In genomic region chr11:46618789-46619188, GRCh38 we compare ENCODE assay signal across 9 cellular contexts. TPM values are rescaled to one million over a fixed set of nuclear protein-coding genes. Genes with fewer than 3 reads are reported as not detected.
A peak's percentile ranks its signal among the peaks of the same experiment; 100 is the strongest.
DNase-seq lines count a peak whose midpoint lies in the region; ATAC-seq and TF ChIP-seq lines count a peak whose summit lies in the region.
"Had no signal": no experiment of that assay in that cellular context is flagged by ENCODE, and none has a peak within 500 bp of the region (broad histone marks: within the 10 kb centered on the region; RNA-seq: fewer than 3 reads in every experiment).

No MANE protein-coding gene starts in this region.

- H3K9ac ChIP-seq in adipocyte (ENCODE audit: low read length): peak overlapping the region; percentile 99
- H3K9ac ChIP-seq in mesendoderm (ENCODE audit: low read length): peak overlapping the region; percentile 55

- no peak for ATAC-seq in GM21515 (IDR thresholded peaks at IDR 0.05; ENCODE audit: unreplicated experiment)
- ATAC-seq in GM21390 (IDR thresholded peaks at IDR 0.05; ENCODE audit: unreplicated experiment): no peak

- no peaks in the 10 kb centered on the region for H3K9me3 ChIP-seq in A673 (ENCODE audit: low read depth, low read length, poor library complexity, severe bottlenecking)
- H3K9me3 ChIP-seq in adipocyte (ENCODE audit: control insufficient read depth, low read length): no peaks in the 10 kb centered on the region

- TF ChIP-seq CTCF in A673 (conservative IDR thresholded peaks at IDR 0.05; ENCODE audit: low read depth, low read length) (no peak), HL-60 (IDR thresholded peaks at IDR 0.05; ENCODE audit: insufficient read depth, low read length) (no peak)

- H3K27ac ChIP-seq in A673 (ENCODE audit: low read depth, low read length, poor library complexity, severe bottlenecking): peak overlapping the region; percentile 21
- H3K27ac ChIP-seq in HL-60 (replicated peaks): peak overlapping the region; percentile 99
- no peak overlapping the region for H3K27ac ChIP-seq in mesendoderm (ENCODE audit: low read depth, low read length)

- peaks cover 14% of the 10 kb centered on the region for H3K36me3 ChIP-seq in A673 (ENCODE audit: insufficient read depth, low read length, poor library complexity, severe bottlenecking)
- peaks cover 11% of the 10 kb centered on the region for H3K36me3 ChIP-seq in adipocyte (ENCODE audit: control insufficient read depth, insufficient read depth, low read length, severe bottlenecking)
- no peaks in the 10 kb centered on the region for H3K36me3 ChIP-seq in mesendoderm (ENCODE audit: control insufficient read depth, insufficient read depth, low read length)

- H3K79me2 ChIP-seq in mesendoderm (ENCODE audit: control insufficient read depth, insufficient read depth, low read length): peaks cover 13% of the 10 kb centered on the region

- no TSS peak for BruUV-seq in A673 (replicated peaks; lab: Mats Ljungman, UMichigan)

- H3K4ac ChIP-seq in mesendoderm (ENCODE audit: low read depth, low read length): no peak overlapping the region

- no peak overlapping the region for H2AK5ac ChIP-seq in mesendoderm (ENCODE audit: low read length)

- no peak overlapping the region for H3K56ac ChIP-seq in mesendoderm (ENCODE audit: low read length)

- H4K8ac ChIP-seq in mesendoderm (ENCODE audit: low read depth, low read length): no peak overlapping the region

- H3K4me1 ChIP-seq in A673 (ENCODE audit: insufficient read depth, low read length, poor library complexity, severe bottlenecking) (peaks cover 23% of the 10 kb centered on the region), adipocyte (ENCODE audit: control insufficient read depth, insufficient read depth, low read length) (peaks cover 27% of the 10 kb centered on the region), mesendoderm (ENCODE audit: control insufficient read depth, low read depth, low read length) (no peaks in the 10 kb centered on the region)

- H3K4me3 ChIP-seq in A673 (ENCODE audit: low read depth, low read length, poor library complexity, severe bottlenecking): peak overlapping the region; percentile 65
- H3K4me3 ChIP-seq in HL-60 (replicated peaks; ENCODE audit: insufficient read depth, low read length): peak overlapping the region; percentile 99
- peak overlapping the region; percentile 99 for H3K4me3 ChIP-seq in adipocyte (ENCODE audit: low read length)
- no peak overlapping the region for H3K4me3 ChIP-seq in mesendoderm (ENCODE audit: low read length)

- H2BK5ac ChIP-seq in mesendoderm (ENCODE audit: low read length): no peak overlapping the region

- H4K5ac ChIP-seq in mesendoderm (ENCODE audit: low read length): no peak overlapping the region

- WGBS in mesendoderm (ENCODE audit: extremely low coverage, insufficient coverage, low lambda C conversion rate): no CpG with 5 or more reads among the region's 5 CpGs

- H3K4me2 ChIP-seq in mesendoderm (ENCODE audit: low read length): no peak overlapping the region

- no peak overlapping the region for H3K23ac ChIP-seq in mesendoderm (ENCODE audit: low read length)

- H3K18ac ChIP-seq in mesendoderm (ENCODE audit: low read length): no peak overlapping the region

- POLR2A ChIA-PET in A673 (lab: Charles Lee; ENCODE audit: low non-redundant PET): no interaction called here

- no peaks in the 10 kb centered on the region for H3K27me3 ChIP-seq in A673 (replicated peaks; ENCODE audit: insufficient read depth, low read depth, low read length, poor library complexity)
- no peaks in the 10 kb centered on the region for H3K27me3 ChIP-seq in HL-60 (ENCODE audit: insufficient read depth, poor library complexity, severe bottlenecking)
- no peaks in the 10 kb centered on the region for H3K27me3 ChIP-seq in adipocyte (replicated peaks; ENCODE audit: control insufficient read depth, insufficient read depth, low read length)
- H3K27me3 ChIP-seq in mesendoderm (ENCODE audit: insufficient read depth, low read length, poor library complexity): no peaks in the 10 kb centered on the region

- H2BK15ac ChIP-seq in mesendoderm (replicated peaks; ENCODE audit: low read depth): no peak overlapping the region

- intact Hi-C loops in A673 (cut with micrococcal nuclease; ENCODE audit: unreplicated experiment): loop anchor here (2.0 kb wide), 1 partner anchor 230 kb away; no protein-coding TSS in a partner anchor

- no peak for DNase-seq in A673 (ENCODE audit: low spot score)
- no peak for DNase-seq in HL-60 (ENCODE audit: low read depth in 1 of 2, low spot score in 1 of 2)
- DNase-seq in adipocyte (ENCODE audit: low read depth): no peak
- peak; percentile 31 for DNase-seq in mesendoderm
- DNase-seq in NCI-H524 (lab: John Stamatoyannopoulos, UW): no peak
- no peak for DNase-seq in stimulated activated naive CD4-positive, alpha-beta T cell treated with Interleukin-2 at 50 U/mL for 16 hours (lab: John Stamatoyannopoulos, UW)
- DNase-seq: NCI-H1092 treated with DMSO at 0.1 percent for 48 hours had no signal

- peaks cover 3% of the 10 kb centered on the region for H3K79me1 ChIP-seq in mesendoderm (ENCODE audit: low read length)

- CTCF ChIA-PET in A673 (lab: Charles Lee): interaction anchor here (0.6 kb wide), 1 partner anchor 526 kb away, joined by 3 read pairs; no protein-coding TSS in a partner anchor

- H2BK120ac ChIP-seq in mesendoderm (ENCODE audit: low read depth, low read length): no peak overlapping the region

RNA-seq across cellular contexts. Expression of gene ATG13, which starts 1.4 kb away (rescaled TPM):
- total RNA-seq in A673 (2021): 155 and 158 TPM in 2 replicates
- polyA plus RNA-seq in mesendoderm (2013, experiment 1 of 2): 57.8 TPM
- polyA plus RNA-seq in mesendoderm (2013, experiment 2 of 2): 62.1 TPM

RNA-seq across cellular contexts. Expression of gene HARBI1, which starts 1.8 kb away (rescaled TPM):
- 10.1 and 11.6 TPM in 2 replicates for total RNA-seq in A673 (2021)
- 3.2 TPM for polyA plus RNA-seq in mesendoderm (2013, experiment 1 of 2)
- 2.9 TPM for polyA plus RNA-seq in mesendoderm (2013, experiment 2 of 2)

RNA-seq across cellular contexts. Expression of gene AMBRA1, which starts 25.0 kb away (rescaled TPM):
- total RNA-seq in A673 (2021): 69.9 and 78.1 TPM in 2 replicates
- 15.0 TPM for polyA plus RNA-seq in mesendoderm (2013, experiment 1 of 2)
- polyA plus RNA-seq in mesendoderm (2013, experiment 2 of 2): 15.3 TPM
